In genomic region chr2:192004188-192004963, GRCh38 we compare ENCODE assay signal across 11 cellular contexts.
A peak's percentile ranks its signal among the peaks of the same experiment; 100 is the strongest.
DNase-seq lines count a peak whose midpoint lies in the region; ATAC-seq and TF ChIP-seq lines count a peak whose summit lies in the region.
"Had no signal": no experiment of that assay in that cellular context is flagged by ENCODE, and none has a peak within 500 bp of the region (broad histone marks: within the 10 kb centered on the region; RNA-seq: fewer than 3 reads in every experiment).

No MANE protein-coding gene starts in this region.

- no peak for TF ChIP-seq POLR2A in GM18505 (IDR thresholded peaks at IDR 0.05; ENCODE audit: borderline replicate concordance, extremely low read depth, insufficient read depth, insufficient read length)

- ATAC-seq in GM18505 (IDR thresholded peaks at IDR 0.05; ENCODE audit: unreplicated experiment) = peak; percentile 60
- peak; percentile 42 for ATAC-seq in GM19468 (IDR thresholded peaks at IDR 0.05; ENCODE audit: extremely low read depth, unreplicated experiment)
- peak; percentile 70 for ATAC-seq in HG02885 (IDR thresholded peaks at IDR 0.05; ENCODE audit: poor library complexity, unreplicated experiment)
- ATAC-seq in HG03571 (IDR thresholded peaks at IDR 0.05; ENCODE audit: unreplicated experiment) = peak; percentile 59

- no peak for DNase-seq in DMS79 (lab: John Stamatoyannopoulos, UW)
- DNase-seq in NCI-H2029 treated with DMSO at 0.1 percent for 48 hours (lab: John Stamatoyannopoulos, UW) = no peak
- no peak for DNase-seq in T-helper 1 cell
- DNase-seq in activated effector memory CD4-positive, alpha-beta T cell treated with anti-CD3 and anti-CD28 coated beads, Interleukin-2, amount 50 U/mL, for 16 hours = no peak
- DNase-seq: dermis blood vessel endothelial cell; nucleus accumbens; stimulated activated CD4-positive, alpha-beta T cell treated with anti-CD3 and anti-CD28 coated beads, Interleukin-4, amount 100 ng/mL, for 1 hour had no signal
